9 cellular contexts compared by ENCODE assay signal in genomic region chr19:17220207-17220758, GRCh38. TPM values are rescaled to one million over a fixed set of nuclear protein-coding genes. Genes with fewer than 3 reads are reported as not detected.
DNase-seq lines count a peak whose midpoint lies in the region; ATAC-seq and TF ChIP-seq lines count a peak whose summit lies in the region.
"Had no signal": no experiment of that assay in that cellular context is flagged by ENCODE, and none has a peak within 500 bp of the region (broad histone marks: within the 10 kb centered on the region; RNA-seq: fewer than 3 reads in every experiment).

No MANE protein-coding gene starts in this region.

- no peak overlapping the region for H3K27ac Mint-ChIP-seq in CD8-positive, alpha-beta memory T cell
- H3K27ac Mint-ChIP-seq in Caco-2 (ENCODE audit: unreplicated experiment), result no peak overlapping the region

- peak overlapping the region; percentile 23 to 29 for H3K18ac ChIP-seq in mesenchymal stem cell (ENCODE audit: low read depth in 1 of 2, low read length in 2 of 2)

- peak overlapping the region; percentile 23 for H2AK5ac ChIP-seq in mesenchymal stem cell (ENCODE audit: low read length, severe bottlenecking)

- H3K4me2 ChIP-seq in mesenchymal stem cell (ENCODE audit: low read length, poor library complexity, severe bottlenecking), result no peak overlapping the region

- H2BK15ac ChIP-seq in mesenchymal stem cell (ENCODE audit: low read depth, poor library complexity, severe bottlenecking), result no peak overlapping the region

- peak overlapping the region; percentile 73 for H3K9ac ChIP-seq in mesenchymal stem cell (ENCODE audit: low read length)

- no peak overlapping the region for H3K4ac ChIP-seq in mesenchymal stem cell (ENCODE audit: low read depth in 1 of 2, low read length in 2 of 2)

- H3K4me3 Mint-ChIP-seq in CD8-positive, alpha-beta memory T cell, result no peak overlapping the region
- H3K4me3 Mint-ChIP-seq in Caco-2 (ENCODE audit: unreplicated experiment), result no peak overlapping the region

- BruUV-seq in Caco-2 (replicated peaks; lab: Mats Ljungman, UMichigan), result no TSS peak

- H2BK5ac ChIP-seq in mesenchymal stem cell (ENCODE audit: low read depth, low read length, poor library complexity, severe bottlenecking), result no peak overlapping the region

- H3K36me3 Mint-ChIP-seq in CD8-positive, alpha-beta memory T cell, result peaks cover 7 to 30% (median 7%) of the 10 kb centered on the region in 3 donors
- H3K36me3 Mint-ChIP-seq in Caco-2 (ENCODE audit: insufficient read depth, unreplicated experiment), result peaks cover 30% of the 10 kb centered on the region

- H4K91ac ChIP-seq in mesenchymal stem cell (ENCODE audit: low read length), result peak overlapping the region; percentile 36

- H2AFZ ChIP-seq in mesenchymal stem cell (ENCODE audit: low read depth, low read length), result no peak overlapping the region

- ATAC-seq in GM19463 (IDR thresholded peaks at IDR 0.05; ENCODE audit: unreplicated experiment), result no peak

- WGBS in mesenchymal stem cell, result 58% methylated on average over 14 of the region's 14 CpGs

- H3K14ac ChIP-seq in mesenchymal stem cell (ENCODE audit: low read length in 2 of 2), result no peak overlapping the region

- peaks cover 4 to 11% (median 7%) of the 10 kb centered on the region in 3 donors for H3K4me1 Mint-ChIP-seq in CD8-positive, alpha-beta memory T cell
- H3K4me1 Mint-ChIP-seq in Caco-2 (ENCODE audit: low read depth, unreplicated experiment), result no peaks in the 10 kb centered on the region

- CTCF ChIA-PET in CD8-positive, alpha-beta memory T cell (lab: Charles Lee), result interaction anchor here (1.2 to 1.7 kb wide), 2 partner anchors 16 to 36 kb away, joined by 4 to 5 read pairs; no protein-coding TSS in a partner anchor
- CTCF ChIA-PET in Caco-2 (lab: Charles Lee), result interaction anchor here (0.6 kb wide), 1 partner anchor 40 kb away, joined by 4 read pairs; no protein-coding TSS in a partner anchor

- H3K4me3 ChIP-seq in CD8-positive, alpha-beta memory T cell (ENCODE audit: low read length), result no peak overlapping the region
- H3K4me3 ChIP-seq in astrocyte of the cerebellum (ENCODE audit: low read depth, low read length) (no peak overlapping the region), mesenchymal stem cell (ENCODE audit: insufficient read depth in 1 of 2, low read depth in 1 of 2, low read length in 2 of 2) (peak overlapping the region in 1 of 2 experiments; percentile 44), Caco-2 (ENCODE audit: low read depth, low read length) (no peak overlapping the region), ascending aorta (no peak overlapping the region)

- POLR2A ChIA-PET in CD8-positive, alpha-beta memory T cell (lab: Charles Lee), result interaction anchor here (1.1 kb wide), 1 partner anchor 11 kb away, joined by 3 read pairs; no protein-coding TSS in a partner anchor
- POLR2A ChIA-PET in Caco-2 (lab: Charles Lee), result no interaction called here

- no peak overlapping the region for H3K23ac ChIP-seq in mesenchymal stem cell (ENCODE audit: low read length in 2 of 2)

- no peaks in the 10 kb centered on the region for H3K27me3 Mint-ChIP-seq in CD8-positive, alpha-beta memory T cell
- H3K27me3 Mint-ChIP-seq in Caco-2 (ENCODE audit: insufficient read depth, unreplicated experiment), result no peaks in the 10 kb centered on the region

- H2BK120ac ChIP-seq in mesenchymal stem cell (ENCODE audit: low read depth, low read length), result no peak overlapping the region

- peak overlapping the region; percentile 57 for H3K27ac ChIP-seq in CD8-positive, alpha-beta memory T cell (ENCODE audit: low read depth, low read length)
- H3K27ac ChIP-seq in mesenchymal stem cell (ENCODE audit: low read length, poor library complexity, severe bottlenecking), result no peak overlapping the region
- no peak overlapping the region for H3K27ac ChIP-seq in ascending aorta

- intact Hi-C loops in Caco-2 (cut with micrococcal nuclease; ENCODE audit: unreplicated experiment) (no loop called here), ascending aorta (cut with DNase I) (no loop called here)

- peaks cover 7% of the 10 kb centered on the region for H3K79me1 ChIP-seq in mesenchymal stem cell (replicated peaks; ENCODE audit: low read length, poor library complexity, severe bottlenecking)

- no peak for DNase-seq in CD8-positive, alpha-beta memory T cell
- DNase-seq in HK-2 (ENCODE audit: unreplicated experiment), result peak; percentile 71
- peak; percentile 43 for DNase-seq in astrocyte of the cerebellum (ENCODE audit: low read depth)
- DNase-seq in mesenchymal stem cell, result peak; percentile 79
- DNase-seq in Caco-2, result no peak
- DNase-seq in NCI-H2171 (lab: John Stamatoyannopoulos, UW), result no peak
- DNase-seq in ascending aorta (ENCODE audit: low spot score in 2 of 2), result no peak
- DNase-seq: NCI-H446 treated with DMSO at 0.1 percent for 48 hours had no signal

- no peaks in the 10 kb centered on the region for H3K9me3 ChIP-seq in CD8-positive, alpha-beta memory T cell (ENCODE audit: low read length)
- H3K9me3 ChIP-seq in mesenchymal stem cell (ENCODE audit: control insufficient read depth, low read length) (no peaks in the 10 kb centered on the region), Caco-2 (no peaks in the 10 kb centered on the region), ascending aorta (no peaks in the 10 kb centered on the region)

- no peaks in the 10 kb centered on the region for H3K9me3 Mint-ChIP-seq in CD8-positive, alpha-beta memory T cell
- H3K9me3 Mint-ChIP-seq in Caco-2 (ENCODE audit: unreplicated experiment), result no peaks in the 10 kb centered on the region

- peak overlapping the region; percentile 70 for H4K8ac ChIP-seq in mesenchymal stem cell (ENCODE audit: low read length)

- in situ Hi-C loops in astrocyte of the cerebellum (cut with HindIII; ENCODE audit: low sequenced_read_pairs), result no loop called here

- no peaks in the 10 kb centered on the region for H3K27me3 ChIP-seq in CD8-positive, alpha-beta memory T cell (ENCODE audit: insufficient read depth, low read length, poor library complexity, severe bottlenecking)
- H3K27me3 ChIP-seq in mesenchymal stem cell (ENCODE audit: control insufficient read depth in 1 of 2, insufficient read depth in 1 of 2, low read length in 2 of 2) (no peaks in the 10 kb centered on the region), Caco-2 (replicated peaks; ENCODE audit: control insufficient read depth, insufficient read depth, low read length) (no peaks in the 10 kb centered on the region), ascending aorta (no peaks in the 10 kb centered on the region)

- H2BK12ac ChIP-seq in mesenchymal stem cell (ENCODE audit: low read length in 2 of 2), result no peak overlapping the region

- H3K4me1 ChIP-seq in CD8-positive, alpha-beta memory T cell (ENCODE audit: insufficient read depth, low read length), result peaks cover 10% of the 10 kb centered on the region
- H3K4me1 ChIP-seq in mesenchymal stem cell (ENCODE audit: control insufficient read depth, insufficient read depth, low read depth, low read length) (peaks cover 13% of the 10 kb centered on the region), Caco-2 (0 out of 2 replicates have a peak, but pooled peaks cover 8% of the 10 kb centered on the region), ascending aorta (peaks cover 0 to 12% of the 10 kb centered on the region in 2 donors)

- no peak for TF ChIP-seq CTCF in astrocyte of the cerebellum (IDR thresholded peaks at IDR 0.05; ENCODE audit: low read depth, low read length, missing control alignments)
- no peak for TF ChIP-seq CTCF in Caco-2 (IDR thresholded peaks at IDR 0.05; ENCODE audit: insufficient read depth in 1 of 2, low read depth in 1 of 2, low read length in 1 of 2, severe bottlenecking in 1 of 2, unreplicated experiment in 1 of 2)
- TF ChIP-seq CTCF in ascending aorta (IDR thresholded peaks at IDR 0.05), result no peak

- no peaks in the 10 kb centered on the region for H3K36me3 ChIP-seq in CD8-positive, alpha-beta memory T cell (ENCODE audit: insufficient read depth, low read length)
- H3K36me3 ChIP-seq in mesenchymal stem cell (ENCODE audit: control insufficient read depth in 1 of 2, insufficient read depth in 2 of 2, low read depth in 1 of 2, low read length in 2 of 2), result peaks cover 28 to 30% of the 10 kb centered on the region in 2 experiments
- H3K36me3 ChIP-seq in Caco-2 (ENCODE audit: control insufficient read depth, insufficient read depth, low read length), result peaks cover 2% of the 10 kb centered on the region; the same call in 1 of the 2 replicates
- H3K36me3 ChIP-seq in ascending aorta, result peaks cover 7 to 19% of the 10 kb centered on the region in 2 donors

RNA-seq across cellular contexts. Expression of gene USE1, which starts 5.1 kb away (rescaled TPM):
- total RNA-seq in CD8-positive, alpha-beta memory T cell, result 10 to 100 TPM; 31.9 to 35.4 TPM
- polyA plus RNA-seq in CD8-positive, alpha-beta memory T cell, result 33.6 TPM
- 25.2 TPM for polyA plus RNA-seq in mesenchymal stem cell (2013, experiment 1 of 2)
- 24.3 TPM for polyA plus RNA-seq in mesenchymal stem cell (2013, experiment 2 of 2)
- total RNA-seq in Caco-2 (2022) (20.2 and 20.7 TPM in 2 replicates), ascending aorta (234 TPM)

RNA-seq across cellular contexts. Expression of gene OCEL1, which starts 5.7 kb away (rescaled TPM):
- 10 to 100 TPM; 15.0 to 16.8 TPM for total RNA-seq in CD8-positive, alpha-beta memory T cell
- 35.5 TPM for polyA plus RNA-seq in CD8-positive, alpha-beta memory T cell
- polyA plus RNA-seq in mesenchymal stem cell (2013, experiment 1 of 2), result 49.4 TPM
- polyA plus RNA-seq in mesenchymal stem cell (2013, experiment 2 of 2), result 49.0 TPM
- total RNA-seq in Caco-2 (2022) (14.9 and 20.3 TPM in 2 replicates), ascending aorta (13.7 TPM)

RNA-seq across cellular contexts. Expression of gene NR2F6, which starts 25.4 kb away (rescaled TPM):
- 1 to 10 TPM; 7.4 to 7.8 TPM for total RNA-seq in CD8-positive, alpha-beta memory T cell
- polyA plus RNA-seq in CD8-positive, alpha-beta memory T cell, result 0.94 TPM
- polyA plus RNA-seq in mesenchymal stem cell (2013, experiment 1 of 2), result 47.1 TPM
- polyA plus RNA-seq in mesenchymal stem cell (2013, experiment 2 of 2), result 46.4 TPM
- total RNA-seq in Caco-2 (2022), result 94.4 and 96.5 TPM in 2 replicates
- total RNA-seq in ascending aorta, result 181 TPM

RNA-seq across cellular contexts. Expression of gene USHBP1, which starts 44.3 kb away (rescaled TPM):
- total RNA-seq in CD8-positive, alpha-beta memory T cell, result under 1 TPM; 0.07 to 0.27 TPM
- not detected for polyA plus RNA-seq in CD8-positive, alpha-beta memory T cell
- polyA plus RNA-seq in mesenchymal stem cell (2013, experiment 1 of 2), result not detected
- not detected for polyA plus RNA-seq in mesenchymal stem cell (2013, experiment 2 of 2)
- total RNA-seq in Caco-2 (2022) (not detected in 2 replicates), ascending aorta (12.3 TPM)

RNA-seq across cellular contexts. Expression of gene BABAM1, which starts 47.0 kb away (rescaled TPM):
- total RNA-seq in CD8-positive, alpha-beta memory T cell, result 100 to 1,000 TPM; 124 to 132 TPM
- 114 TPM for polyA plus RNA-seq in CD8-positive, alpha-beta memory T cell
- polyA plus RNA-seq in mesenchymal stem cell (2013, experiment 1 of 2), result 100 TPM
- 103 TPM for polyA plus RNA-seq in mesenchymal stem cell (2013, experiment 2 of 2)
- 91.7 and 98.8 TPM in 2 replicates for total RNA-seq in Caco-2 (2022)
- total RNA-seq in ascending aorta, result 85.5 TPM

Comparison
In these comparisons a context has a peak if more than half of its experiments do, and no peak if none do; other contexts are left out.
1. DNase-seq: peak in HK-2 (single experiment), astrocyte of the cerebellum (single experiment) and mesenchymal stem cell (single experiment); none in CD8-positive, alpha-beta memory T cell (0 of 5), Caco-2 (0 of 2), NCI-H2171 (single experiment) and ascending aorta (0 of 2).
2. RNA of gene NR2F6, which starts 25.4 kb away (total RNA-seq): 181 TPM in ascending aorta (single experiment) and 94.4 to 96.5 TPM in Caco-2; 7.4 to 7.8 TPM in CD8-positive, alpha-beta memory T cell; every median in the first group is over 10 times any median in the second.